Comparison of ENCODE assay signal across 1 cellular context in genomic region chr1:230011333-230012092, GRCh38.
TF ChIP-seq lines count a peak whose summit lies in the region.

No MANE protein-coding gene starts in this region.

TF ChIP-seq in H1, 55 proteins besides CTCF, POLR2A, EP300 and RAD21:
- TF ChIP-seq SUZ12 (IDR thresholded peaks at IDR 0.05; ENCODE audit: low read length): no peak
- TF ChIP-seq YY1 (IDR thresholded peaks at IDR 0.05; ENCODE audit: low read depth, low read length): no peak
- no peak for TF ChIP-seq FOSL1 (IDR thresholded peaks at IDR 0.05; ENCODE audit: insufficient read depth, low read depth, low read length)
- no peak for TF ChIP-seq RXRA (IDR thresholded peaks at IDR 0.05; ENCODE audit: insufficient read depth, low read depth, low read length)
- no peak for TF ChIP-seq ATF2 (IDR thresholded peaks at IDR 0.05; ENCODE audit: low read length)
- no peak for TF ChIP-seq USF2 (IDR thresholded peaks at IDR 0.05; ENCODE audit: low read length)
- TF ChIP-seq E2F6 (IDR thresholded peaks at IDR 0.05): no peak
- TF ChIP-seq BRCA1 (IDR thresholded peaks at IDR 0.05; ENCODE audit: low read depth, low read length): no peak
- no peak for TF ChIP-seq GTF2F1 (IDR thresholded peaks at IDR 0.05; ENCODE audit: borderline replicate concordance, low read depth, low read length)
- TF ChIP-seq HDAC2 (IDR thresholded peaks at IDR 0.05; ENCODE audit: borderline replicate concordance in 1 of 2, low read depth in 2 of 2, low read length in 2 of 2): no peak
